In the genomic region with DNA sequence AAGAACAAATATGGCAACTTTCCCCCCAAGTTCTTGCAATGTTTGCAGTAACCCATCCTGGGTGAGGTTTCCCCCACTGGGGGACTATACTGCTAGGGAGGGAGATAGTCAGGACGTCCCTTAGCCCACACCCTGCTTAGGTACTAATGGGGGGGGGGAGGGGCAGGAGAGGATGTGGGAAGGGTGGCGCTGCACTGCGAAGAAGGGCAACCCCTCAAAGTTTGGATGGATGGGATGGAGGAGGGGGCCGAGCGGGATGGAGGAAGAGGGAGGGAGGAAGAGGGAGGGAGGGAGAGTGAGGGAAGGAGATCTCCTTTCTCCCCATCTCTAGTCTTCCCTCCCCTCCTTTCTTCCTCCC, we compare ENCODE assay signal across 11 cellular contexts.
DNase-seq lines count a peak whose midpoint lies in the region; ATAC-seq, FAIRE-seq and TF ChIP-seq lines count a peak whose summit lies in the region.
"Had no signal": no experiment of that assay in that cellular context is flagged by ENCODE, and none has a peak within 500 bp of the region (broad histone marks: within the 10 kb centered on the region; RNA-seq: fewer than 3 reads in every experiment).

No MANE protein-coding gene starts in this region.

- no peaks in the 10 kb centered on the region for H4K20me1 ChIP-seq in keratinocyte (ENCODE audit: control insufficient read depth, extremely low read depth, insufficient read depth, low read length)

- H3K27me3 Mint-ChIP-seq in activated naive CD4-positive, alpha-beta T cell treated with anti-CD3 and anti-CD28 coated beads, Interleukin-2, amount 10 ng/mL, durations not matched to agents 7 days and 5 days: peaks cover 100% of the 10 kb centered on the region
- peaks cover 97% of the 10 kb centered on the region for H3K27me3 Mint-ChIP-seq in activated naive CD8-positive, alpha-beta T cell treated with anti-CD3 and anti-CD28 coated beads for 36 hours

- dilution Hi-C loops in keratinocyte (cut with MboI; ENCODE audit: extremely low pct_ligation_motif_present, low sequenced_read_pairs): no loop called here

- CTCF ChIA-PET in activated naive CD4-positive, alpha-beta T cell treated with anti-CD3 and anti-CD28 coated beads, Interleukin-2, amount 10 ng/mL, durations not matched to agents 7 days and 5 days (lab: Charles Lee): no interaction called here

- H3K4me3 ChIP-seq in keratinocyte (ENCODE audit: control insufficient read depth in 2 of 3, extremely low read depth in 1 of 3, insufficient read depth in 2 of 3, low read depth in 1 of 3, low read length in 3 of 3) (peak overlapping the region; percentile 44 to 71 (median 60)), thoracic aorta (peak overlapping the region; percentile 74)

- H2AFZ ChIP-seq in keratinocyte (ENCODE audit: control insufficient read depth, low read length): no peak overlapping the region

- ATAC-seq in thoracic aorta (ENCODE audit: insufficient number of reproducible peaks, low FRiP score, low read depth): no peak

- H3K9me1 ChIP-seq in keratinocyte (ENCODE audit: control insufficient read depth, extremely low read depth, insufficient read depth, low read length): no peaks in the 10 kb centered on the region

- H3K9me3 Mint-ChIP-seq in activated naive CD4-positive, alpha-beta T cell treated with anti-CD3 and anti-CD28 coated beads, Interleukin-2, amount 10 ng/mL, durations not matched to agents 7 days and 5 days: no peaks in the 10 kb centered on the region
- no peaks in the 10 kb centered on the region for H3K9me3 Mint-ChIP-seq in activated naive CD8-positive, alpha-beta T cell treated with anti-CD3 and anti-CD28 coated beads for 36 hours

- no peak overlapping the region for H3K9ac ChIP-seq in keratinocyte (ENCODE audit: control insufficient read depth, extremely low read depth, insufficient read depth, low read length)

- H3K36me3 ChIP-seq in keratinocyte (ENCODE audit: control insufficient read depth in 2 of 2, extremely low read depth in 1 of 2, insufficient read depth in 2 of 2, low read length in 2 of 2): no peaks in the 10 kb centered on the region
- no peaks in the 10 kb centered on the region for H3K36me3 ChIP-seq in thoracic aorta

- no peaks in the 10 kb centered on the region for H3K79me2 ChIP-seq in keratinocyte (ENCODE audit: control insufficient read depth, insufficient read depth, low read length)

- H3K4me3 Mint-ChIP-seq in activated naive CD4-positive, alpha-beta T cell treated with anti-CD3 and anti-CD28 coated beads, Interleukin-2, amount 10 ng/mL, durations not matched to agents 7 days and 5 days: peak overlapping the region; percentile 43
- H3K4me3 Mint-ChIP-seq in activated naive CD8-positive, alpha-beta T cell treated with anti-CD3 and anti-CD28 coated beads for 36 hours: peak overlapping the region; percentile 70

- no peak for FAIRE-seq in keratinocyte (lab: Jason Lieb, UNC)
- FAIRE-seq: D721Med had no signal

- no peak for DNase-seq in activated naive CD4-positive, alpha-beta T cell treated with anti-CD3 and anti-CD28 coated beads, Interleukin-2, amount 10 ng/mL, durations not matched to agents 7 days and 5 days
- no peak for DNase-seq in activated naive CD4-positive, alpha-beta T cell (lab: John Stamatoyannopoulos, UW)
- DNase-seq in activated naive CD8-positive, alpha-beta T cell treated with anti-CD3 and anti-CD28 coated beads for 36 hours: no peak
- DNase-seq in keratinocyte (ENCODE audit: low read depth, low spot score): no peak
- DNase-seq in thoracic aorta (ENCODE audit: low spot score): no peak
- no peak for DNase-seq in NCI-H1930 (lab: John Stamatoyannopoulos, UW)
- DNase-seq in stimulated activated CD4-positive, alpha-beta T cell treated with anti-CD3 and anti-CD28 coated beads, Interleukin-4, amount 100 ng/mL, for 24 hours: no peak
- DNase-seq in retina: no peak
- DNase-seq: activated effector memory CD4-positive, alpha-beta T cell treated with Interleukin-2 at 50 U/mL for 16 hours; HCEC 1CT had no signal

- H3K9me3 ChIP-seq in keratinocyte (ENCODE audit: control insufficient read depth, low read depth, low read length): no peaks in the 10 kb centered on the region
- H3K9me3 ChIP-seq in thoracic aorta: no peaks in the 10 kb centered on the region

- H3K4me1 ChIP-seq in keratinocyte (ENCODE audit: control insufficient read depth, extremely low read depth, insufficient read depth, low read length): peaks cover 7% of the 10 kb centered on the region
- peaks cover 34 to 46% of the 10 kb centered on the region in 2 donors for H3K4me1 ChIP-seq in thoracic aorta (ENCODE audit: control insufficient read depth in 1 of 2, low read depth in 2 of 2)

- peaks cover 39% of the 10 kb centered on the region for H3K4me1 Mint-ChIP-seq in activated naive CD4-positive, alpha-beta T cell treated with anti-CD3 and anti-CD28 coated beads, Interleukin-2, amount 10 ng/mL, durations not matched to agents 7 days and 5 days
- peaks cover 42% of the 10 kb centered on the region for H3K4me1 Mint-ChIP-seq in activated naive CD8-positive, alpha-beta T cell treated with anti-CD3 and anti-CD28 coated beads for 36 hours

- TF ChIP-seq CTCF in keratinocyte (optimal IDR thresholded peaks at IDR 0.05 in 1 of 3, IDR thresholded peaks at IDR 0.05 in 1 of 3, conservative IDR thresholded peaks at IDR 0.05 in 1 of 3; ENCODE audit: extremely low read depth in 1 of 3, insufficient read depth in 2 of 3, low read length in 3 of 3) (peak in 1 of 3 experiments; percentile 22), thoracic aorta (IDR thresholded peaks at IDR 0.05) (no peak)

- H3K36me3 Mint-ChIP-seq in activated naive CD4-positive, alpha-beta T cell treated with anti-CD3 and anti-CD28 coated beads, Interleukin-2, amount 10 ng/mL, durations not matched to agents 7 days and 5 days: peaks cover 3% of the 10 kb centered on the region
- no peaks in the 10 kb centered on the region for H3K36me3 Mint-ChIP-seq in activated naive CD8-positive, alpha-beta T cell treated with anti-CD3 and anti-CD28 coated beads for 36 hours

- H3K4me2 ChIP-seq in keratinocyte (ENCODE audit: control insufficient read depth, extremely low read depth, insufficient read depth, low read depth, low read length): peak overlapping the region; percentile 77

- H3K27ac ChIP-seq in keratinocyte (ENCODE audit: control insufficient read depth, insufficient read depth, low read length) (no peak overlapping the region), thoracic aorta (no peak overlapping the region)

- peaks cover 98% of the 10 kb centered on the region for H3K27me3 ChIP-seq in keratinocyte (ENCODE audit: control insufficient read depth, extremely low read depth, insufficient read depth, low read length)
- peaks cover 20% of the 10 kb centered on the region for H3K27me3 ChIP-seq in thoracic aorta (replicated peaks; ENCODE audit: insufficient read depth)

- no peak overlapping the region for H3K27ac Mint-ChIP-seq in activated naive CD4-positive, alpha-beta T cell treated with anti-CD3 and anti-CD28 coated beads, Interleukin-2, amount 10 ng/mL, durations not matched to agents 7 days and 5 days
- no peak overlapping the region for H3K27ac Mint-ChIP-seq in activated naive CD8-positive, alpha-beta T cell treated with anti-CD3 and anti-CD28 coated beads for 36 hours
